Comparison of ENCODE assay signal across 8 cellular contexts in the genomic region with DNA sequence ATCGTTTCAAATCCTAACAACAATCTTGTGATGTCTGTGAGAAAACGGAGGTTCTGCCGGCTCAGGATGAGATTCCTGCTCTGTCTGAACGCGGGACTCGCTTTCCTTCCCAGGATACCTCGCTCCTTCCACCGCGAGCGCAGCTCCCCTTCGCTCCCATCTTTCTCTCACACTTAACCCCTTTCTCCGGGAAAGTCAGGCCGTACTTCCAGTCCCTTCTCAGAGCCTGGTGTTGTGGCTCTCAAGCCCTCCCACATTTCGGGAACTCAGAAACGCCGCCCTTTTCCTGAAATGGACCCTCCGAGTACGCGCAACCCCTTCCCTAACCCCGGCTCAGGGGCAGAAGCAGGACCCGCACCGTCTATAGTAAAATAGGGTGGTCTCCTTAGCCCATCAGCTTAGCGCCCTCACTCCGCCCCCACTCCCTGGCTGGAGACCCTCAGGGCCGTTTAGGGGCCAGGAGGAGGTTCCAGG. TPM values are rescaled to one million over a fixed set of nuclear protein-coding genes. Genes with fewer than 3 reads are reported as not detected.
DNase-seq lines count a peak whose midpoint lies in the region; ATAC-seq and TF ChIP-seq lines count a peak whose summit lies in the region.

No MANE protein-coding gene starts in this region.

- H3K4me1 ChIP-seq in Caco-2, result peaks cover 51% of the 10 kb centered on the region
- peaks cover 43% of the 10 kb centered on the region for H3K4me1 ChIP-seq in body of pancreas
- peaks cover 30 to 55% (median 47%) of the 10 kb centered on the region in 6 donors for H3K4me1 ChIP-seq in spleen

- peak overlapping the region; percentile 93 for H3K27ac Mint-ChIP-seq in Caco-2 (ENCODE audit: unreplicated experiment)

- WGBS in body of pancreas, 2 donors, result 0% methylated on average over 23 to 25 of the region's 25 CpGs
- whole genome bisulfite sequencing in spleen, 5 donors, result 0 to 3% (median 1%) methylated on average over 20 to 25 of the region's 25 CpGs

- H3K4me3 ChIP-seq in Caco-2 (ENCODE audit: low read depth, low read length) (peak overlapping the region; percentile 61), body of pancreas (peak overlapping the region; percentile 79 to 88), spleen (peak overlapping the region; percentile 61 to 95 (median 84))

- H3K36me3 ChIP-seq in Caco-2 (ENCODE audit: control insufficient read depth, insufficient read depth, low read length) (no peaks in the 10 kb centered on the region; the same call in 1 of the 2 replicates), body of pancreas (replicated peaks in 1 of 2; ENCODE audit: insufficient read depth in 1 of 2, low read depth in 2 of 2) (no peaks in the 10 kb centered on the region), spleen (no peaks in the 10 kb centered on the region)

- no peaks in the 10 kb centered on the region for H3K27me3 Mint-ChIP-seq in Caco-2 (ENCODE audit: insufficient read depth, unreplicated experiment)

- H3K4me1 Mint-ChIP-seq in Caco-2 (ENCODE audit: low read depth, unreplicated experiment), result peaks cover 50% of the 10 kb centered on the region

- POLR2A ChIA-PET in Caco-2 (lab: Charles Lee), result interaction anchor here (0.7 to 1.5 kb wide), 2 partner anchors 23 to 29 kb away, joined by 3 to 4 read pairs; no protein-coding TSS in a partner anchor

- DNase-seq in Caco-2 (peak in 1 of 2 experiments; percentile 63), NCI-H2171 treated with DMSO at 0.1 percent for 48 hours (lab: John Stamatoyannopoulos, UW) (peak; percentile 85), body of pancreas (peak in 3 of 4 donors; percentile 26 to 39 (median 31)), iris pigment epithelial cell (ENCODE audit: low read depth) (peak; percentile 64), spleen (no peak), ureter (ENCODE audit: low spot score) (no peak)

- H3K27ac ChIP-seq in body of pancreas (peak overlapping the region; percentile 79 to 98 (median 92)), spleen (peak overlapping the region; percentile 94 to 99 (median 98))

- H3K27me3 ChIP-seq in Caco-2 (replicated peaks; ENCODE audit: control insufficient read depth, insufficient read depth, low read length) (no peaks in the 10 kb centered on the region), body of pancreas (no peaks in the 10 kb centered on the region), spleen (replicated peaks in 1 of 7) (no peaks in the 10 kb centered on the region)

- TF ChIP-seq CTCF in Caco-2 (IDR thresholded peaks at IDR 0.05; ENCODE audit: insufficient read depth in 1 of 2, low read depth in 1 of 2, low read length in 1 of 2, severe bottlenecking in 1 of 2, unreplicated experiment in 1 of 2) (no peak), body of pancreas (IDR thresholded peaks at IDR 0.05) (no peak), spleen (IDR thresholded peaks at IDR 0.05 in 8 of 11, conservative IDR thresholded peaks at IDR 0.05 in 3 of 11) (no peak)

- ATAC-seq in GM21529 (IDR thresholded peaks at IDR 0.05; ENCODE audit: unreplicated experiment) (peak; percentile 8), body of pancreas (peak; percentile 18), HG03342 (IDR thresholded peaks at IDR 0.05; ENCODE audit: unreplicated experiment) (no peak)

- H3K9me3 ChIP-seq in Caco-2, result no peaks in the 10 kb centered on the region
- no peaks in the 10 kb centered on the region for H3K9me3 ChIP-seq in body of pancreas
- no peaks in the 10 kb centered on the region for H3K9me3 ChIP-seq in spleen

- H3K36me3 Mint-ChIP-seq in Caco-2 (ENCODE audit: insufficient read depth, unreplicated experiment), result no peaks in the 10 kb centered on the region

- CTCF ChIA-PET in Caco-2 (lab: Charles Lee), result interaction anchor here (1.8 to 2.0 kb wide), 2 partner anchors 24 to 29 kb away, joined by 11 to 21 read pairs; no protein-coding TSS in a partner anchor

- H3K4me3 Mint-ChIP-seq in Caco-2 (ENCODE audit: unreplicated experiment), result peak overlapping the region; percentile 95

- TF ChIP-seq POLR2A in body of pancreas (IDR thresholded peaks at IDR 0.05) (no peak), spleen (IDR thresholded peaks at IDR 0.05) (no peak)

- intact Hi-C loops in Caco-2 (cut with micrococcal nuclease; ENCODE audit: unreplicated experiment) (loop anchor here (1.0 kb wide), 1 partner anchor 24 kb away; no protein-coding TSS in a partner anchor), body of pancreas (cut with DNase I) (no loop called here), spleen (cut with DNase I; ENCODE audit: low total_unique reads) (no loop called here)

- H3K9me3 Mint-ChIP-seq in Caco-2 (ENCODE audit: unreplicated experiment), result no peaks in the 10 kb centered on the region

- no TSS peak for BruUV-seq in Caco-2 (replicated peaks; lab: Mats Ljungman, UMichigan)

RNA-seq across cellular contexts. Expression of gene FEM1B, which starts 0.4 kb away (rescaled TPM):
- 33.5 and 41.0 TPM in 2 replicates for total RNA-seq in Caco-2 (2022)
- 10 to 100 TPM; 10.5 to 19.7 TPM for total RNA-seq in body of pancreas
- total RNA-seq in spleen, result 10 to 100 TPM; 43.5 to 63.5 (median 45.6) TPM
- polyA plus RNA-seq in spleen, result 10 to 100 TPM in 1 of 3 donors, 1 to 10 TPM in 2; 6.2 to 10.4 (median 7.5) TPM
- 91.5 TPM for total RNA-seq in ureter

RNA-seq across cellular contexts. Expression of gene CLN6, which starts 47.6 kb away (rescaled TPM):
- total RNA-seq in Caco-2 (2022) (69.5 and 76.7 TPM in 2 replicates), body of pancreas (10 to 100 TPM; 12.7 to 21.1 TPM), spleen (10 to 100 TPM; 25.0 to 38.6 (median 29.7) TPM), ureter (45.3 TPM)
- 10 to 100 TPM in 2 of 3 donors, 1 to 10 TPM in 1; 9.8 to 21.7 (median 18.1) TPM for polyA plus RNA-seq in spleen

Comparison
In these comparisons a context has a peak if more than half of its experiments do, and no peak if none do; other contexts are left out.
1. DNase-seq: peak in NCI-H2171 treated with DMSO at 0.1 percent for 48 hours (single experiment), body of pancreas (3 of 4) and iris pigment epithelial cell (single experiment); none in spleen (single experiment) and ureter (single experiment).
2. Peak in every context shown above with its lines, with median percentiles within 50 percentile points of each other: H3K4me3 ChIP-seq.